ENCODE assay signal across 8 cellular contexts in genomic region chr17:17042381-17042736, GRCh38. TPM values are rescaled to one million over a fixed set of nuclear protein-coding genes. Genes with fewer than 3 reads are reported as not detected.
A peak's percentile ranks its signal among the peaks of the same experiment; 100 is the strongest.
DNase-seq lines count a peak whose midpoint lies in the region; ATAC-seq, FAIRE-seq and TF ChIP-seq lines count a peak whose summit lies in the region.

Gene MPRIP, plus strand, starts transcription at chr17:17042457. Its CDS starts 392 bp downstream, at chr17:17042849.

- peaks cover 22% of the 10 kb centered on the region for H3K4me1 ChIP-seq in HAP-1

- H3K27ac Mint-ChIP-seq in immature natural killer cell: peak within 1 kb of the TSS; percentile 76 to 92 (median 90)
- peak within 1 kb of the TSS; percentile 84 to 89 for H3K27ac Mint-ChIP-seq in stimulated activated naive CD8-positive, alpha-beta T cell treated with anti-CD3 and anti-CD28 coated beads, Interleukin-15, amount 100 ng/mL, for 72 hours

- DNase-seq in A172 (ENCODE audit: low spot score): no peak
- DNase-seq in HAP-1 (ENCODE audit: low spot score in 2 of 2): no peak
- no peak for DNase-seq in immature natural killer cell
- DNase-seq in stimulated activated naive CD8-positive, alpha-beta T cell treated with anti-CD3 and anti-CD28 coated beads, Interleukin-15, amount 100 ng/mL, for 72 hours: no peak
- no peak for DNase-seq in ecto neural progenitor cell (ENCODE audit: low spot score)
- no peak for DNase-seq in D721Med (ENCODE audit: insufficient read length, low spot score)

- no peaks in the 10 kb centered on the region for H3K36me3 Mint-ChIP-seq in immature natural killer cell

- peak; percentile 33 for ATAC-seq in stimulated activated naive CD8-positive, alpha-beta T cell treated with anti-CD3 and anti-CD28 coated beads, Interleukin-15, amount 100 ng/mL, for 72 hours
- ATAC-seq in GM21528 (IDR thresholded peaks at IDR 0.05; ENCODE audit: low FRiP score, unreplicated experiment): no peak

- no peaks in the 10 kb centered on the region for H3K36me3 ChIP-seq in HAP-1 (replicated peaks)

- peaks cover 45 to 54% of the 10 kb centered on the region in 2 donors for H3K4me1 Mint-ChIP-seq in immature natural killer cell
- peaks cover 50% of the 10 kb centered on the region for H3K4me1 Mint-ChIP-seq in stimulated activated naive CD8-positive, alpha-beta T cell treated with anti-CD3 and anti-CD28 coated beads, Interleukin-15, amount 100 ng/mL, for 72 hours

- no peak for FAIRE-seq in D721Med (lab: Jason Lieb, UNC)

- H3K9me3 ChIP-seq in HAP-1: peaks cover 2% of the 10 kb centered on the region; the same call in 1 of the 2 replicates

- H3K4me3 Mint-ChIP-seq in immature natural killer cell: peak within 1 kb of the TSS; percentile 86 to 97 (median 94)
- peak within 1 kb of the TSS; percentile 87 to 90 for H3K4me3 Mint-ChIP-seq in stimulated activated naive CD8-positive, alpha-beta T cell treated with anti-CD3 and anti-CD28 coated beads, Interleukin-15, amount 100 ng/mL, for 72 hours

- no peaks in the 10 kb centered on the region for H3K27me3 ChIP-seq in HAP-1 (ENCODE audit: low read depth)

- peaks cover 0 to 5% (median 2%) of the 10 kb centered on the region in 3 donors for H3K27me3 Mint-ChIP-seq in immature natural killer cell (ENCODE audit: low read depth in 3 of 3)
- no peaks in the 10 kb centered on the region for H3K27me3 Mint-ChIP-seq in stimulated activated naive CD8-positive, alpha-beta T cell treated with anti-CD3 and anti-CD28 coated beads, Interleukin-15, amount 100 ng/mL, for 72 hours

- peak within 1 kb of the TSS; percentile 80 for H3K4me3 ChIP-seq in HAP-1

- no peaks in the 10 kb centered on the region for H3K9me3 Mint-ChIP-seq in immature natural killer cell
- no peaks in the 10 kb centered on the region for H3K9me3 Mint-ChIP-seq in stimulated activated naive CD8-positive, alpha-beta T cell treated with anti-CD3 and anti-CD28 coated beads, Interleukin-15, amount 100 ng/mL, for 72 hours

- TF ChIP-seq CTCF in D721Med (IDR thresholded peaks at IDR 0.05; ENCODE audit: insufficient read depth, missing control alignments): no peak

- in situ Hi-C loops in HAP-1 (cut with MboI; ENCODE audit: low sequenced_read_pairs): no loop called here

- peak within 1 kb of the TSS; percentile 54 for H3K27ac ChIP-seq in angular gyrus (ENCODE audit: low read depth, low read length)

RNA-seq across cellular contexts. Expression of gene MPRIP, which starts in this region (rescaled TPM):
- 295 and 299 TPM in 2 replicates for total RNA-seq in A172 (2014; rRNA removed; shearing (Covaris generic))
- polyA plus RNA-seq in immature natural killer cell: 10 to 100 TPM in 1 of 3 donors, 1 to 10 TPM in 2; 1.2 to 15.1 (median 4.2) TPM
